Comparison of ENCODE assay signal across 26 cellular contexts in genomic region chr4:24846716-24847115, GRCh38. TPM values are rescaled to one million over a fixed set of nuclear protein-coding genes. Genes with fewer than 3 reads are reported as not detected.
DNase-seq lines count a peak whose midpoint lies in the region; ATAC-seq, FAIRE-seq and TF ChIP-seq lines count a peak whose summit lies in the region.
"Had no signal": no experiment of that assay in that cellular context is flagged by ENCODE, and none has a peak within 500 bp of the region (broad histone marks: within the 10 kb centered on the region; RNA-seq: fewer than 3 reads in every experiment).

No MANE protein-coding gene starts in this region.

- DNase-seq in D721Med (ENCODE audit: insufficient read length, low spot score) (peak; percentile 21), NCI-H146 (lab: John Stamatoyannopoulos, UW) (peak; percentile 33), NCI-H526 (lab: John Stamatoyannopoulos, UW) (peak; percentile 27 to 58), left colon (no peak), retina (no peak), NCI-H2107 treated with DMSO at 0.1 percent for 48 hours (lab: John Stamatoyannopoulos, UW; ENCODE audit: unreplicated experiment) (no peak)
- DNase-seq: C1 segment of cervical spinal cord; CD4-positive, alpha-beta memory T cell; COR-L47; DMS 273 treated with DMSO at 0.1 percent for 48 hours; GM23248; H7; IMR-90; KG1; MG63; NCI-H187; NCI-H2107; NCI-H446; SHP77; T-cell had no signal

- ATAC-seq in left colon = peak; percentile 59
- ATAC-seq in HG03378 (IDR thresholded peaks at IDR 0.05; ENCODE audit: unreplicated experiment) = no peak
- ATAC-seq: A549, T-cell had no signal

- intact Hi-C loops in left colon (cut with DNase I, micrococcal nuclease) = no loop called here

- FAIRE-seq in D721Med (lab: Jason Lieb, UNC) = no peak
- FAIRE-seq: A549, GM18507 had no signal

- TF ChIP-seq CTCF in D721Med (IDR thresholded peaks at IDR 0.05; ENCODE audit: insufficient read depth, missing control alignments) = no peak

RNA-seq across cellular contexts. Expression of gene SOD3, which starts 51.3 kb away (rescaled TPM):
- 10 to 100 TPM; 28.2 to 40.9 TPM for total RNA-seq in left colon
- total RNA-seq: CD4-positive, alpha-beta memory T cell; G401; SK-MEL-5; T-helper 2 cell treated with Interferon-gamma antibody and Interleukin-4, amounts not matched to agents 100 ng/mL and 5 ng/mL, for 36 hours had no signal

Comparison
In these comparisons a context has a peak if more than half of its experiments do, and no peak if none do; other contexts are left out.
1. DNase-seq: peak in D721Med (single experiment), NCI-H146 (single experiment) and NCI-H526 (2 of 2); none in left colon (0 of 2), retina (single experiment) and NCI-H2107 treated with DMSO at 0.1 percent for 48 hours (single experiment).